ENCODE assay signal across 8 cellular contexts in genomic region chr4:110196871-110197420, GRCh38. TPM values are rescaled to one million over a fixed set of nuclear protein-coding genes. Genes with fewer than 3 reads are reported as not detected.
DNase-seq lines count a peak whose midpoint lies in the region; ATAC-seq and TF ChIP-seq lines count a peak whose summit lies in the region.

No MANE protein-coding gene starts in this region.

- peak overlapping the region; percentile 91 for H3K9ac ChIP-seq in SU-DHL-6 (ENCODE audit: low read length)

- peaks cover 27% of the 10 kb centered on the region for H3K4me1 ChIP-seq in CD4-positive, alpha-beta memory T cell (ENCODE audit: insufficient read depth, low read length)

- H2AFZ ChIP-seq in SU-DHL-6 (ENCODE audit: low read depth, low read length, severe bottlenecking), result peak overlapping the region; percentile 38

- peaks cover 19% of the 10 kb centered on the region for H3F3A ChIP-seq in SU-DHL-6 (ENCODE audit: insufficient read depth)

- H3K4me3 Mint-ChIP-seq in CD4-positive, alpha-beta memory T cell, result peak overlapping the region; percentile 96 to 100 (median 100)

- peaks cover 17 to 45% (median 28%) of the 10 kb centered on the region in 4 donors for H3K4me1 Mint-ChIP-seq in CD4-positive, alpha-beta memory T cell

- intact Hi-C loops in CD4-positive, alpha-beta memory T cell (cut with micrococcal nuclease), result loop anchor here (1.0 to 10.0 kb wide), 6 partner anchors 32 to 775 kb away; partner anchors contain the start of genes PLA2G12A and SEC24B

- peak overlapping the region; percentile 86 for H3K4me2 ChIP-seq in SU-DHL-6 (ENCODE audit: low read depth, low read length, poor library complexity, severe bottlenecking)

- peak overlapping the region; percentile 80 to 94 for H3K4me3 ChIP-seq in CD4-positive, alpha-beta memory T cell (ENCODE audit: low read length in 2 of 2)
- peak overlapping the region; percentile 72 for H3K4me3 ChIP-seq in SU-DHL-6 (ENCODE audit: insufficient read depth, low read length, poor library complexity, severe bottlenecking)

- no peaks in the 10 kb centered on the region for H3K9me3 ChIP-seq in CD4-positive, alpha-beta memory T cell (ENCODE audit: control insufficient read depth in 1 of 2, low read length in 2 of 2)
- H3K9me3 ChIP-seq in SU-DHL-6 (ENCODE audit: insufficient read depth, low read length), result no peaks in the 10 kb centered on the region

- H3K9me2 ChIP-seq in SU-DHL-6 (replicated peaks; ENCODE audit: insufficient read depth, low read length), result no peaks in the 10 kb centered on the region

- H3K27ac Mint-ChIP-seq in CD4-positive, alpha-beta memory T cell, result peak overlapping the region; percentile 78 to 97 (median 93)

- CTCF ChIA-PET in CD4-positive, alpha-beta memory T cell (lab: Charles Lee; ENCODE audit: partially characterized antibody), result interaction anchor here (1.0 to 2.2 kb wide), 5 partner anchors 9 to 147 kb away, joined by 3 to 14 read pairs (median 5); no protein-coding TSS in a partner anchor

- H4K20me1 ChIP-seq in SU-DHL-6 (ENCODE audit: low read depth, low read length), result no peaks in the 10 kb centered on the region

- H3K36me3 ChIP-seq in CD4-positive, alpha-beta memory T cell (ENCODE audit: insufficient read depth, low read length), result no peaks in the 10 kb centered on the region
- H3K36me3 ChIP-seq in SU-DHL-6 (ENCODE audit: low read length), result no peaks in the 10 kb centered on the region

- no peak for TF ChIP-seq CTCF in SU-DHL-6 (IDR thresholded peaks at IDR 0.05; ENCODE audit: insufficient read depth, low read length, poor library complexity, severe bottlenecking)

- peak overlapping the region; percentile 74 for H3K27ac ChIP-seq in CD4-positive, alpha-beta memory T cell (ENCODE audit: low read depth, low read length)
- H3K27ac ChIP-seq in SU-DHL-6 (ENCODE audit: low read depth, low read length), result peak overlapping the region; percentile 84

- peaks cover 0 to 18% of the 10 kb centered on the region in 2 donors for H3K36me3 Mint-ChIP-seq in CD4-positive, alpha-beta memory T cell

- no peaks in the 10 kb centered on the region for H3K79me2 ChIP-seq in SU-DHL-6 (ENCODE audit: insufficient read depth, low read length)

- H3K27me3 ChIP-seq in CD4-positive, alpha-beta memory T cell (ENCODE audit: insufficient read depth, low read length), result no peaks in the 10 kb centered on the region
- H3K27me3 ChIP-seq in SU-DHL-6 (ENCODE audit: low read length), result no peaks in the 10 kb centered on the region

- peak; percentile 56 to 72 (median 63) for DNase-seq in CD4-positive, alpha-beta memory T cell
- DNase-seq in HPDE6-E6E7 (ENCODE audit: extremely low spot score), result peak; percentile 34
- peak in 53 of 58 donors; percentile 3 to 78 (median 58) for DNase-seq in anterior cingulate cortex (lab: John Stamatoyannopoulos, UW)
- peak; percentile 47 for DNase-seq in hepatic stellate cell (ENCODE audit: low spot score)
- DNase-seq in renal cortical epithelial cell (ENCODE audit: low read depth), result peak; percentile 23

- H3K9me3 Mint-ChIP-seq in CD4-positive, alpha-beta memory T cell, result no peaks in the 10 kb centered on the region

- ATAC-seq in GM19455 (IDR thresholded peaks at IDR 0.05; ENCODE audit: unreplicated experiment), result peak; percentile 41
- no peak for ATAC-seq in GM18520 (IDR thresholded peaks at IDR 0.05; ENCODE audit: unreplicated experiment)

- POLR2A ChIA-PET in CD4-positive, alpha-beta memory T cell (lab: Charles Lee; ENCODE audit: partially characterized antibody), result interaction anchor here (1.0 to 6.9 kb wide), 6 partner anchors 12 to 138 kb away, joined by 3 to 80 read pairs (median 4); no protein-coding TSS in a partner anchor

- H3K27me3 Mint-ChIP-seq in CD4-positive, alpha-beta memory T cell, result no peaks in the 10 kb centered on the region

RNA-seq across cellular contexts. Expression of gene ELOVL6, which starts 1.5 kb away (rescaled TPM):
- total RNA-seq in CD4-positive, alpha-beta memory T cell, result 1 to 10 TPM; 3.3 to 3.4 TPM
- 1 to 10 TPM; 1.1 to 1.3 TPM for polyA plus RNA-seq in CD4-positive, alpha-beta memory T cell
- total RNA-seq in renal cortical epithelial cell, result 17.0 and 31.7 TPM in 2 replicates
